8 cellular contexts compared by ENCODE assay signal in the genomic region with DNA sequence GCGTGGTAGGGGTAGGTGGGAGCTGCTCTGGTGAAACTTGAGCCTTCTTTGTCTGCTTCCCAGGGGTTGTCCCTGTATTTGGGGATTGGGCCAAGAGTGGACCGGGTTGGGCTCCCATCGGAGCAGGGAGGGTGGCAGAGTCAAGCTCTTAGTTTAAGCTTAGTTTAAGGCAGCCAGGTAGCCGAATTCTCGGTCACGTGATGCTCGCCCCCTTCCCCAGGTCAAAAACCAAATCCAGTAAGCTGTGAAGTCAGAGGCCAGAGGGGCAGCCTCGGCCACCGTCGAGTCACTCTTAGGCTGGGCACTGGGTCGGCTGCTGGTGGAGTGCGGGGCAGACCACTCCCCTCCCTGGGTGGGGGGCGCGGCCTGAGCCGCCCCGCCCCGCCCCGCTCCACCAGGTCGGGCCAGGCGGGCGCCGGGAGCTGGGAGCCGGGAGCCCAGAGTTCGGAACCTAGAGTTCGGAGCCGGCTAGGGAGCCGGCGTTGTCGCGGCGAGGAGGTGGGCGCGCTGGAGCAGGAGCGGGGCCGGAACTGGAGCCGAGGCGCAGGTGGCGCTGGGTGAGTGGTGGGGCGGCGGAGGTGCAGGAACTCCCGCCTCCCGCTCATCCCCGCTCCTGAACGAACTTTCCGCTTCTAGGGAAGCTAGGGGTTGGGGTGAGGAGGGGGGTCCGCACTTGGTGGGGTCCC. TPM values are rescaled to one million over a fixed set of nuclear protein-coding genes. Genes with fewer than 3 reads are reported as not detected.
DNase-seq lines count a peak whose midpoint lies in the region; ATAC-seq and TF ChIP-seq lines count a peak whose summit lies in the region.

No MANE protein-coding gene starts in this region.

- peak overlapping the region; percentile 99 for H3K4me2 ChIP-seq in OCI-LY3 (ENCODE audit: low read length)
- peak overlapping the region; percentile 93 for H3K4me2 ChIP-seq in smooth muscle cell

- H3K36me3 Mint-ChIP-seq in CD14-positive monocyte = peaks cover 14 to 17% of the 10 kb centered on the region in 2 donors

- TF ChIP-seq CTCF in CD14-positive monocyte (IDR thresholded peaks at IDR 0.05) = no peak
- no peak for TF ChIP-seq CTCF in OCI-LY3 (IDR thresholded peaks at IDR 0.05; ENCODE audit: low read depth, low read length)
- TF ChIP-seq CTCF in adrenal gland (IDR thresholded peaks at IDR 0.05) = peak in 1 of 6 experiments; percentile 7
- peak; percentile 0 for TF ChIP-seq CTCF in smooth muscle cell (IDR thresholded peaks at IDR 0.05; ENCODE audit: borderline replicate concordance, insufficient read depth, poor library complexity, severe bottlenecking)

- ATAC-seq in GM21529 (IDR thresholded peaks at IDR 0.05; ENCODE audit: unreplicated experiment) (peak; percentile 25), GM18873 (IDR thresholded peaks at IDR 0.05; ENCODE audit: low FRiP score, unreplicated experiment) (no peak)

- H3K4me1 ChIP-seq in OCI-LY3 (ENCODE audit: low read length) (peaks cover 14% of the 10 kb centered on the region), adrenal gland (replicated peaks in 1 of 2) (peaks cover 20 to 28% of the 10 kb centered on the region in 2 donors), iPS-18a (ENCODE audit: control insufficient read depth, low read depth, low read length) (peaks cover 21% of the 10 kb centered on the region), smooth muscle cell (ENCODE audit: low read depth) (peaks cover 25% of the 10 kb centered on the region)

- H2AFZ ChIP-seq in OCI-LY3 (ENCODE audit: low read depth, low read length) = peak overlapping the region; percentile 64; the same call in 1 of the 2 replicates
- peak overlapping the region; percentile 92 for H2AFZ ChIP-seq in smooth muscle cell (ENCODE audit: low read depth)

- H3K4me1 Mint-ChIP-seq in CD14-positive monocyte = peaks cover 39% of the 10 kb centered on the region

- H4K20me1 ChIP-seq in OCI-LY3 (ENCODE audit: insufficient read depth, low read length) = no peaks in the 10 kb centered on the region
- peaks cover 5% of the 10 kb centered on the region for H4K20me1 ChIP-seq in smooth muscle cell (ENCODE audit: low read depth)

- H3K9me3 ChIP-seq in OCI-LY3 (ENCODE audit: insufficient read depth, low read length) (no peaks in the 10 kb centered on the region), adrenal gland (replicated peaks in 1 of 3) (no peaks in the 10 kb centered on the region), iPS-18a (ENCODE audit: control insufficient read depth, low read depth, low read length) (no peaks in the 10 kb centered on the region), smooth muscle cell (replicated peaks; ENCODE audit: low read depth) (no peaks in the 10 kb centered on the region)

- H3K79me2 ChIP-seq in OCI-LY3 (ENCODE audit: low read length) = peaks cover 6% of the 10 kb centered on the region; the same call in 1 of the 2 replicates
- peaks cover 20% of the 10 kb centered on the region for H3K79me2 ChIP-seq in smooth muscle cell (ENCODE audit: low read depth)

- H3K9me3 Mint-ChIP-seq in CD14-positive monocyte = no peaks in the 10 kb centered on the region

- TF ChIP-seq POLR2A in adrenal gland (IDR thresholded peaks at IDR 0.05) = peak in 1 of 2 donors; percentile 20

- H3K27me3 ChIP-seq in OCI-LY3 (ENCODE audit: low read depth, low read length) (no peaks in the 10 kb centered on the region), adrenal gland (no peaks in the 10 kb centered on the region), iPS-18a (ENCODE audit: control insufficient read depth, insufficient read depth, low read length) (no peaks in the 10 kb centered on the region), smooth muscle cell (ENCODE audit: low read depth) (no peaks in the 10 kb centered on the region)

- 4 to 19% (median 5%) methylated on average over 5 to 46 of the region's 46 CpGs for WGBS in adrenal gland, 4 donors
- WGBS in smooth muscle cell (ENCODE audit: low lambda C conversion rate) = 8% methylated on average over 34 of the region's 46 CpGs

- H3K27me3 Mint-ChIP-seq in CD14-positive monocyte (ENCODE audit: low read depth in 3 of 3) = peaks cover 0 to 5% (median 4%) of the 10 kb centered on the region in 3 donors

- H3K27ac Mint-ChIP-seq in CD14-positive monocyte = peak overlapping the region; percentile 15 to 83 (median 64)

- H3K27ac ChIP-seq in OCI-LY3 (ENCODE audit: low read length) (peak overlapping the region; percentile 81), adrenal gland (peak overlapping the region; percentile 97 to 100 (median 100)), iPS-18a (ENCODE audit: low read length) (peak overlapping the region; percentile 21), smooth muscle cell (ENCODE audit: low read depth) (no peak overlapping the region)

- peaks cover 28% of the 10 kb centered on the region for H3F3A ChIP-seq in smooth muscle cell (ENCODE audit: low read depth)

- H3K4me3 ChIP-seq in OCI-LY3 (ENCODE audit: low read length) = peak overlapping the region; percentile 84
- peak overlapping the region; percentile 55 to 86 (median 73) for H3K4me3 ChIP-seq in adrenal gland
- peak overlapping the region; percentile 78 for H3K4me3 ChIP-seq in iPS-18a (ENCODE audit: low read length)
- H3K4me3 ChIP-seq in smooth muscle cell = peak overlapping the region; percentile 81

- H3K4me3 Mint-ChIP-seq in CD14-positive monocyte = peak overlapping the region; percentile 95 to 98

- H3K9ac ChIP-seq in OCI-LY3 (ENCODE audit: low read length) (peak overlapping the region; percentile 92), iPS-18a (ENCODE audit: low read length) (peak overlapping the region; percentile 85), smooth muscle cell (ENCODE audit: low read depth) (peak overlapping the region; percentile 23)

- no peaks in the 10 kb centered on the region for H3K36me3 ChIP-seq in OCI-LY3 (replicated peaks; ENCODE audit: low read depth, low read length)
- H3K36me3 ChIP-seq in adrenal gland (replicated peaks in 1 of 2) = peaks cover 0 to 11% of the 10 kb centered on the region in 2 donors
- peaks cover 21% of the 10 kb centered on the region for H3K36me3 ChIP-seq in iPS-18a (ENCODE audit: control insufficient read depth, low read depth, low read length)
- no peaks in the 10 kb centered on the region for H3K36me3 ChIP-seq in smooth muscle cell (ENCODE audit: low read depth)

- DNase-seq in CD14-positive monocyte (ENCODE audit: low spot score) (no peak), adrenal gland (peak in 3 of 7 donors; percentile 48 to 66 (median 59)), smooth muscle cell (lab: John Stamatoyannopoulos, UW; ENCODE audit: unreplicated experiment) (no peak), RKO (ENCODE audit: low spot score) (no peak)

- intact Hi-C loops in CD14-positive monocyte (cut with micrococcal nuclease) = no loop called here
- intact Hi-C loops in adrenal gland (cut with DNase I) = no loop called here

RNA-seq across cellular contexts. Expression of gene LZTS2, which starts 2.8 kb away (rescaled TPM):
- polyA plus RNA-seq in CD14-positive monocyte (1 to 10 TPM; 2.8 to 3.3 TPM), adrenal gland (100 to 1,000 TPM in 2 of 3 donors, 10 to 100 TPM in 1; 12.2 to 232 (median 126) TPM), smooth muscle cell (96.2 and 103 TPM in 2 replicates)
- total RNA-seq in adrenal gland (100 to 1,000 TPM in 4 of 8 donors, 10 to 100 TPM in 4; 45.6 to 161 (median 101) TPM), smooth muscle cell (54.9 and 57.9 TPM in 2 replicates)

RNA-seq across cellular contexts. Expression of gene TWNK, which starts 9.5 kb away (rescaled TPM):
- polyA plus RNA-seq in CD14-positive monocyte = under 1 TPM; 0.31 to 0.69 TPM
- total RNA-seq in adrenal gland = 10 to 100 TPM in 4 of 8 donors, 1 to 10 TPM in 4; 5.3 to 14.2 (median 10.2) TPM
- 10 to 100 TPM in 1 of 3 donors, 1 to 10 TPM in 2; 7.6 to 21.8 (median 9.0) TPM for polyA plus RNA-seq in adrenal gland
- total RNA-seq in smooth muscle cell = 2.0 and 2.3 TPM in 2 replicates
- 2.5 and 3.9 TPM in 2 replicates for polyA plus RNA-seq in smooth muscle cell

RNA-seq across cellular contexts. Expression of gene MRPL43, which starts 9.5 kb away (rescaled TPM):
- polyA plus RNA-seq in CD14-positive monocyte (100 to 1,000 TPM in 1 of 2 donors, 10 to 100 TPM in 1; 98.0 to 123 TPM), adrenal gland (100 to 1,000 TPM in 2 of 3 donors, 10 to 100 TPM in 1; 58.4 to 188 (median 175) TPM), smooth muscle cell (104 and 120 TPM in 2 replicates)
- total RNA-seq in adrenal gland (100 to 1,000 TPM in 6 of 8 donors, 10 to 100 TPM in 2; 92.7 to 214 (median 122) TPM), smooth muscle cell (59.3 and 89.9 TPM in 2 replicates)

RNA-seq across cellular contexts. Expression of gene SEMA4G, which starts 27.5 kb away (rescaled TPM):
- polyA plus RNA-seq in CD14-positive monocyte (not detected), adrenal gland (10 to 100 TPM; 14.1 to 16.8 (median 14.3) TPM), smooth muscle cell (3.8 and 4.2 TPM in 2 replicates)
- total RNA-seq in adrenal gland (10 to 100 TPM in 4 of 8 donors, 1 to 10 TPM in 4; 6.0 to 21.5 (median 11.9) TPM), smooth muscle cell (5.3 and 7.1 TPM in 2 replicates)

RNA-seq across cellular contexts. Expression of gene PDZD7, which starts 34.1 kb away (rescaled TPM):
- polyA plus RNA-seq in CD14-positive monocyte (not detected), adrenal gland (1 to 10 TPM in 2 of 3 donors, under 1 TPM in 1; 0.18 to 3.5 (median 1.0) TPM), smooth muscle cell (0.93 and 4.2 TPM in 2 replicates)
- total RNA-seq in adrenal gland (1 to 10 TPM in 2 of 8 donors, under 1 TPM in 5, not detected in 1; 0.13 to 1.9 (median 0.60) TPM), smooth muscle cell (2.0 and 4.5 TPM in 2 replicates)

Comparison
In these comparisons a context has a peak if more than half of its experiments do, and no peak if none do; other contexts are left out.
1. H3K9ac ChIP-seq: peak in every context shown above with its lines; median percentile 92 in OCI-LY3; 85 in iPS-18a; 23 in smooth muscle cell.